In genomic region chr5:154210163-154210562, GRCh38 we compare ENCODE assay signal across 1 cellular context.
TF ChIP-seq lines count a peak whose summit lies in the region.

No MANE protein-coding gene starts in this region.

TF ChIP-seq in IMR-90, 13 proteins besides CTCF, POLR2A, EP300 and RAD21 (continued from another document):
- TF ChIP-seq, protein P1, sequence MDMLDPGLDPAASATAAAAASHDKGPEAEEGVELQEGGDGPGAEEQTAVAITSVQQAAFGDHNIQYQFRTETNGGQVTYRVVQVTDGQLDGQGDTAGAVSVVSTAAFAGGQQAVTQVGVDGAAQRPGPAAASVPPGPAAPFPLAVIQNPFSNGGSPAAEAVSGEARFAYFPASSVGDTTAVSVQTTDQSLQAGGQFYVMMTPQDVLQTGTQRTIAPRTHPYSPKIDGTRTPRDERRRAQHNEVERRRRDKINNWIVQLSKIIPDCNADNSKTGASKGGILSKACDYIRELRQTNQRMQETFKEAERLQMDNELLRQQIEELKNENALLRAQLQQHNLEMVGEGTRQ (IDR thresholded peaks at IDR 0.05; ENCODE audit: low read depth, low read length) = no peak
- TF ChIP-seq BHLHE40 (IDR thresholded peaks at IDR 0.05; ENCODE audit: low read depth, low read length) (no peak), CHD1 (IDR thresholded peaks at IDR 0.05; ENCODE audit: low read depth, low read length) (no peak), MAFK (IDR thresholded peaks at IDR 0.05; ENCODE audit: low read depth, low read length) (no peak), RFX5 (IDR thresholded peaks at IDR 0.05; ENCODE audit: low read depth, low read length) (no peak), SMC3 (IDR thresholded peaks at IDR 0.05; ENCODE audit: low read depth, low read length) (no peak), NFE2L2 (IDR thresholded peaks at IDR 0.05; ENCODE audit: low read depth, low read length) (no peak), MXI1 (IDR thresholded peaks at IDR 0.05; ENCODE audit: borderline replicate concordance, low read depth, low read length) (no peak)
- TF ChIP-seq, protein P2, sequence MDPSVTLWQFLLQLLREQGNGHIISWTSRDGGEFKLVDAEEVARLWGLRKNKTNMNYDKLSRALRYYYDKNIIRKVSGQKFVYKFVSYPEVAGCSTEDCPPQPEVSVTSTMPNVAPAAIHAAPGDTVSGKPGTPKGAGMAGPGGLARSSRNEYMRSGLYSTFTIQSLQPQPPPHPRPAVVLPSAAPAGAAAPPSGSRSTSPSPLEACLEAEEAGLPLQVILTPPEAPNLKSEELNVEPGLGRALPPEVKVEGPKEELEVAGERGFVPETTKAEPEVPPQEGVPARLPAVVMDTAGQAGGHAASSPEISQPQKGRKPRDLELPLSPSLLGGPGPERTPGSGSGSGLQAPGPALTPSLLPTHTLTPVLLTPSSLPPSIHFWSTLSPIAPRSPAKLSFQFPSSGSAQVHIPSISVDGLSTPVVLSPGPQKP (IDR thresholded peaks at IDR 0.05; ENCODE audit: borderline replicate concordance, low read depth, low read length) = no peak
